Comparison of ENCODE assay signal across 23 cellular contexts in genomic region chr1:213120386-213120785, GRCh38.
DNase-seq lines count a peak whose midpoint lies in the region; ATAC-seq lines count a peak whose summit lies in the region.
"Had no signal": no experiment of that assay in that cellular context is flagged by ENCODE, and none has a peak within 500 bp of the region (broad histone marks: within the 10 kb centered on the region; RNA-seq: fewer than 3 reads in every experiment).

No MANE protein-coding gene starts in this region.

- peaks cover 14% of the 10 kb centered on the region for H3K4me1 Mint-ChIP-seq in activated T-cell treated with anti-CD3 and anti-CD28 coated beads, Interleukin-2, amount 50 U/mL, for 72 hours (ENCODE audit: low read depth)
- H3K4me1 Mint-ChIP-seq in stimulated activated memory B cell treated with anti-CD40 and anti-IgM and Interleukin-4, amounts not matched to agents 10 μg/mL and 1 μg/mL and 100 μg/mL, for 72 hours: no peaks in the 10 kb centered on the region

- H3K27me3 Mint-ChIP-seq in activated T-cell treated with anti-CD3 and anti-CD28 coated beads, Interleukin-2, amount 50 U/mL, for 72 hours (ENCODE audit: low read depth): no peaks in the 10 kb centered on the region
- H3K27me3 Mint-ChIP-seq in stimulated activated memory B cell treated with anti-CD40 and anti-IgM and Interleukin-4, amounts not matched to agents 10 μg/mL and 1 μg/mL and 100 μg/mL, for 72 hours: no peaks in the 10 kb centered on the region
- H3K27me3 Mint-ChIP-seq: brain; stimulated activated naive CD8-positive, alpha-beta T cell treated with anti-CD3 and anti-CD28 coated beads, Interleukin-15, Interleukin-2, amounts not matched to agents 100 ng/mL and 50 ng/mL, for 24 hours had no signal

- H3K9me3 Mint-ChIP-seq in activated T-cell treated with anti-CD3 and anti-CD28 coated beads, Interleukin-2, amount 50 U/mL, for 72 hours: no peaks in the 10 kb centered on the region
- H3K9me3 Mint-ChIP-seq in stimulated activated memory B cell treated with anti-CD40 and anti-IgM and Interleukin-4, amounts not matched to agents 10 μg/mL and 1 μg/mL and 100 μg/mL, for 72 hours: no peaks in the 10 kb centered on the region
- H3K9me3 Mint-ChIP-seq: stimulated activated naive CD8-positive, alpha-beta T cell treated with anti-CD3 and anti-CD28 coated beads, Interleukin-15, Interleukin-2, amounts not matched to agents 100 ng/mL and 50 ng/mL, for 24 hours had no signal

- H3K4me1 ChIP-seq in adipocyte (ENCODE audit: control insufficient read depth, insufficient read depth, low read length) (peaks cover 28% of the 10 kb centered on the region), mesodermal cell (ENCODE audit: control insufficient read depth, insufficient read depth, low read length, poor library complexity, severe bottlenecking) (peaks cover 5% of the 10 kb centered on the region), aorta (ENCODE audit: control insufficient read depth in 1 of 2, insufficient read depth in 2 of 2, low read length in 2 of 2) (peaks cover 0 to 3% of the 10 kb centered on the region in 2 donors)
- H3K4me1 ChIP-seq: left lung, tibial nerve had no signal

- no peak overlapping the region for H3K9ac ChIP-seq in adipocyte (ENCODE audit: low read length)

- no peak for DNase-seq in activated T-cell treated with anti-CD3 and anti-CD28 coated beads, Interleukin-2, amount 50 U/mL, for 72 hours
- DNase-seq in activated T-cell treated with anti-CD3 and anti-CD28 coated beads for 4 hours (no peak), adipocyte (ENCODE audit: low read depth) (peak; percentile 17), NCI-H446 (lab: John Stamatoyannopoulos, UW) (no peak), NCI-H2171 (lab: John Stamatoyannopoulos, UW) (no peak), aorta (no peak)
- DNase-seq: activated CD8-positive, alpha-beta memory T cell treated with anti-CD3 and anti-CD28 coated beads, Interleukin-2, amount 50 U/mL, for 48 hours; activated effector memory CD4-positive, alpha-beta T cell treated with anti-CD3 and anti-CD28 coated beads, Interleukin-2, amount 50 U/mL, for 16 hours; KBM-7; left lung; NCI-H1436 treated with DMSO at 0.1 percent for 48 hours; NCI-H2171 treated with DMSO at 0.1 percent for 48 hours; NCI-H526; RPMI8226; spleen; stimulated activated CD4-positive, alpha-beta T cell treated with anti-CD3 and anti-CD28 coated beads, Interleukin-4, amount 100 ng/mL, for 4 hours had no signal

- peak overlapping the region; percentile 16 for H3K27ac ChIP-seq in mesodermal cell (ENCODE audit: low read depth, low read length, severe bottlenecking)
- H3K27ac ChIP-seq in aorta (ENCODE audit: low read depth in 1 of 2, low read length in 2 of 2): no peak overlapping the region
- H3K27ac ChIP-seq: left lung, SK-N-MC, spleen, tibial nerve, VCaP had no signal

- H3K4me3 Mint-ChIP-seq in activated T-cell treated with anti-CD3 and anti-CD28 coated beads, Interleukin-2, amount 50 U/mL, for 72 hours: no peak overlapping the region
- no peak overlapping the region for H3K4me3 Mint-ChIP-seq in stimulated activated memory B cell treated with anti-CD40 and anti-IgM and Interleukin-4, amounts not matched to agents 10 μg/mL and 1 μg/mL and 100 μg/mL, for 72 hours
- H3K4me3 Mint-ChIP-seq: brain; stimulated activated naive CD8-positive, alpha-beta T cell treated with anti-CD3 and anti-CD28 coated beads, Interleukin-15, Interleukin-2, amounts not matched to agents 100 ng/mL and 50 ng/mL, for 24 hours had no signal

- WGBS in mesodermal cell (ENCODE audit: insufficient coverage in 2 of 2), 2 experiments: 83 to 100% methylated on average over 2 to 3 of the region's 3 CpGs
- 77 to 83% methylated on average over 3 of the region's 3 CpGs for WGBS in aorta, 2 donors

- intact Hi-C loops in aorta (cut with DNase I): loop anchor here in 1 of 2 donors (5.0 kb wide), 1 partner anchor 127 kb away; no protein-coding TSS in a partner anchor

- H3K27me3 ChIP-seq in adipocyte (replicated peaks; ENCODE audit: control insufficient read depth, insufficient read depth, low read length): no peaks in the 10 kb centered on the region
- no peaks in the 10 kb centered on the region for H3K27me3 ChIP-seq in aorta (ENCODE audit: control insufficient read depth in 1 of 2, insufficient read depth in 2 of 2, low read length in 1 of 2)
- H3K27me3 ChIP-seq: left lung, spleen, tibial nerve had no signal

- ATAC-seq in activated T-cell treated with anti-CD3 and anti-CD28 coated beads, Interleukin-2, amount 50 U/mL, for 72 hours (replicated peaks in 1 of 2): no peak
- no peak for ATAC-seq in stimulated activated memory B cell treated with anti-CD40 and anti-IgM and Interleukin-4, amounts not matched to agents 10 μg/mL and 1 μg/mL and 100 μg/mL, for 72 hours
- ATAC-seq in aorta (ENCODE audit: low FRiP score): no peak
- ATAC-seq: left lung had no signal

- H3K36me3 ChIP-seq in adipocyte (ENCODE audit: control insufficient read depth, insufficient read depth, low read length, severe bottlenecking) (no peaks in the 10 kb centered on the region), mesodermal cell (ENCODE audit: control insufficient read depth, insufficient read depth, low read length) (peaks cover 6% of the 10 kb centered on the region), aorta (ENCODE audit: control insufficient read depth in 1 of 2, insufficient read depth in 2 of 2, low read length in 1 of 2) (no peaks in the 10 kb centered on the region)
- H3K36me3 ChIP-seq: left lung, tibial nerve had no signal

- H3K27ac Mint-ChIP-seq in activated T-cell treated with anti-CD3 and anti-CD28 coated beads, Interleukin-2, amount 50 U/mL, for 72 hours: peak overlapping the region; percentile 18
- H3K27ac Mint-ChIP-seq in stimulated activated memory B cell treated with anti-CD40 and anti-IgM and Interleukin-4, amounts not matched to agents 10 μg/mL and 1 μg/mL and 100 μg/mL, for 72 hours: no peak overlapping the region
- H3K27ac Mint-ChIP-seq: brain; stimulated activated naive CD8-positive, alpha-beta T cell treated with anti-CD3 and anti-CD28 coated beads, Interleukin-15, Interleukin-2, amounts not matched to agents 100 ng/mL and 50 ng/mL, for 24 hours had no signal

- peaks cover 0 to 2% of the 10 kb centered on the region in 2 donors for H3K36me3 Mint-ChIP-seq in activated T-cell treated with anti-CD3 and anti-CD28 coated beads, Interleukin-2, amount 50 U/mL, for 72 hours (ENCODE audit: insufficient read depth in 2 of 2)
- H3K36me3 Mint-ChIP-seq in stimulated activated memory B cell treated with anti-CD40 and anti-IgM and Interleukin-4, amounts not matched to agents 10 μg/mL and 1 μg/mL and 100 μg/mL, for 72 hours: peaks cover 6% of the 10 kb centered on the region

- H3K4me3 ChIP-seq in adipocyte (ENCODE audit: low read length) (no peak overlapping the region), mesodermal cell (ENCODE audit: extremely low read depth, insufficient read depth, low read length, poor library complexity, severe bottlenecking) (no peak overlapping the region), aorta (ENCODE audit: low read length in 2 of 2) (no peak overlapping the region)
- H3K4me3 ChIP-seq: left lung, SK-N-MC, spleen, tibial nerve had no signal

- H3K9me3 ChIP-seq in adipocyte (ENCODE audit: control insufficient read depth, low read length) (no peaks in the 10 kb centered on the region), mesodermal cell (ENCODE audit: control insufficient read depth, low read length) (no peaks in the 10 kb centered on the region), aorta (ENCODE audit: control insufficient read depth, low read length) (no peaks in the 10 kb centered on the region)
- H3K9me3 ChIP-seq: left lung, spleen, tibial nerve had no signal
